ENCODE assay signal across 19 cellular contexts in the genomic region with DNA sequence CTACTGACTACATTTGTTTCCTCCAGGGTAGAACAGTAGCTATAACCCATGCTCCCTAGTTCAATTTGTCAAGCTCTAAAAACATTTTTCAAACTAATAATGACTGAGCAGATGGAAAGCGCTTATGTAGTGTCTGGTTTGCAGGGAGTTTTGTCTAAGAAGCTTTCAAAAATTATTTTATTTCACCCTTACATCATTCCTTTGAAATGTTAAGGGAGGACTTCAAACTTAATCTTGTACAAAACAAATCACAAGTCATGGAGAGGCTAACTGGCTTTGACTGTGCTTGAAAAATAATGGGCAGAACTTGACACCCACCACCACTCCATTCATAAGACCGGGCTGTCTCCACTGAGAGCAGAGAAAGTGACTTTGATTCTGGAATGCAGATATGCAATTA.
"Had no signal": no experiment of that assay in that cellular context is flagged by ENCODE, and none has a peak within 500 bp of the region (broad histone marks: within the 10 kb centered on the region; RNA-seq: fewer than 3 reads in every experiment).

No MANE protein-coding gene starts in this region.

- H3K4me3 ChIP-seq: colonic mucosa, esophagus muscularis mucosa, gastrocnemius medialis, heart right ventricle, left lung, lower lobe of right lung, mucosa of descending colon had no signal

- H3K9me3 ChIP-seq: colonic mucosa, esophagus muscularis mucosa, gastrocnemius medialis, heart right ventricle, left lung, mucosa of descending colon had no signal

- H3K27ac ChIP-seq: colonic mucosa, esophagus muscularis mucosa, gastrocnemius medialis, left lung, lower lobe of right lung had no signal

- ATAC-seq: effector memory CD8-positive, alpha-beta T cell; gastrocnemius medialis; left lung; lower lobe of right lung; mucosa of descending colon; naive thymus-derived CD8-positive, alpha-beta T cell had no signal

- H3K36me3 ChIP-seq: colonic mucosa, esophagus muscularis mucosa, gastrocnemius medialis, heart right ventricle, left lung, lower lobe of right lung had no signal

- H3K4me1 ChIP-seq: colonic mucosa, esophagus muscularis mucosa, gastrocnemius medialis, heart right ventricle, left lung, lower lobe of right lung had no signal

- H3K27me3 ChIP-seq: colonic mucosa, gastrocnemius medialis, heart right ventricle, left lung had no signal

- DNase-seq: colonic mucosa; cortex of kidney; effector CD8-positive, alpha-beta T cell; effector memory CD8-positive, alpha-beta T cell; endodermal cell; foreskin fibroblast; foreskin melanocyte; gastrocnemius medialis; glutamatergic neuron; heart right ventricle; hippocampal formation; left cardiac atrium; left lung; lower lobe of right lung; mesenchymal stem cell; mucosa of descending colon; naive B cell; naive thymus-derived CD8-positive, alpha-beta T cell had no signal
